1 cellular context compared by ENCODE assay signal in the genomic region with DNA sequence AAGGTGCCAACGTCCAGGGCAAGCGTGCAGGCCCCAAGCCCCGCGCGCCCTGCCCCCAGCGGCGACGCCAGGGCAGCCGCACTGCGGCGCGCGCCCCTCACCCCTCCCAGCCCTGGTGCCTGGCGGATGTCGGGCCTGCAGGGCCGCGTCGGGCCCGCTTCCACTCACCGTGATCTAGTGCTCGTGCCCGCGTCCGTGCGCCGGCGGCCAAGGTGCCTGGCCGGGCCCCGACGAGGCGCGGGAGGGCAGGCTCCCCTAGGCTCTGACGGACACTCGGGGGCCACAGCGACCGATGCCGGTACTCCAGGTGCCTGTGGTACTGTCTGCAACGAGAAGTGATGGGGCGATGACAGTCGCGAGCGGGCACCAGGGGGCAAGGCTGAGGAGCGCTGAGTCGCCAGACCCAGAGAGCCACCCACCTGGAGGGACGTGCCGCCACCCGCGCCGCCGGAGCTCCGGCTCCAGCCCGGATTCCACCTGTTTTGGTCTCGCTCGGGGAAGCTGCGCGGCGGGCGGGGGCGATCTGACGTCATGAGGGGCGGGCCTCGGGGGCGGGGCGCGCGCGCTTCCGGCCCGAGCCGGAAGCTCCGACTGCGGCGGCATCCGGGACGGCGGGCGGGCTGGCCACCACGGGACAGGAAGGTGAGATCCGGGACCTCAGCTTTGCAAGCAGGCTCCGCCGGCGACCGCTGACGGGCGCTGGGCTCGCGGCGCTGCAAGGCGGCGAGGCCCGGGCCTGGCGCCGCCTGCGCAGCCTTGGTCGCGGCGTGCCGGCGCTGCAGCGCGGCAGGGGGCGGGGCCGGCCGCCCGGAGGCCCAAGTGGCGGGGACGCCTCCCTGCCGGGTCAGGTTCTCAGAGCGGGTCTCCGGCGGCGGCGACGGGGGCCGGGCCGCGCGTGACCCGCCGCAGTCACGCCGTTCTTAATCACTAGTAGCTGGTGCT.
TF ChIP-seq lines count a peak whose summit lies in the region.

A gene with protein sequence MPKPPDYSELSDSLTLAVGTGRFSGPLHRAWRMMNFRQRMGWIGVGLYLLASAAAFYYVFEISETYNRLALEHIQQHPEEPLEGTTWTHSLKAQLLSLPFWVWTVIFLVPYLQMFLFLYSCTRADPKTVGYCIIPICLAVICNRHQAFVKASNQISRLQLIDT (plus strand): TSS at position 927 of the 942 bp plus-strand sequence. CDS start 89 bp downstream, outside the sequence.
A gene with protein sequence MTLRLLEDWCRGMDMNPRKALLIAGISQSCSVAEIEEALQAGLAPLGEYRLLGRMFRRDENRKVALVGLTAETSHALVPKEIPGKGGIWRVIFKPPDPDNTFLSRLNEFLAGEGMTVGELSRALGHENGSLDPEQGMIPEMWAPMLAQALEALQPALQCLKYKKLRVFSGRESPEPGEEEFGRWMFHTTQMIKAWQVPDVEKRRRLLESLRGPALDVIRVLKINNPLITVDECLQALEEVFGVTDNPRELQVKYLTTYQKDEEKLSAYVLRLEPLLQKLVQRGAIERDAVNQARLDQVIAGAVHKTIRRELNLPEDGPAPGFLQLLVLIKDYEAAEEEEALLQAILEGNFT (minus strand): TSS at position 507 of the 942 bp plus-strand sequence. CDS start 655 bp downstream, outside the sequence.

TF ChIP-seq in HepG2, 621 proteins besides CTCF, POLR2A, EP300 and RAD21 (continues in another document):
- TF ChIP-seq ZNF430 (CRISPR knock-in tag; IDR thresholded peaks at IDR 0.05) (no peak; the same call in 1 of the 2 replicates), RFXAP (CRISPR knock-in tag; IDR thresholded peaks at IDR 0.05; ENCODE audit: borderline replicate concordance) (peak; percentile 24; the same call in 1 of the 2 replicates), STAG1 (CRISPR knock-in tag; IDR thresholded peaks at IDR 0.05) (peak; percentile 30), ZFP1 (CRISPR knock-in tag; IDR thresholded peaks at IDR 0.05) (no peak), ZNF30 (CRISPR knock-in tag; IDR thresholded peaks at IDR 0.05) (peak; percentile 83), SKI (IDR thresholded peaks at IDR 0.05; ENCODE audit: partially characterized antibody) (peak; percentile 45), PRPF4 (IDR thresholded peaks at IDR 0.05; ENCODE audit: low read depth, low read length, poor library complexity, severe bottlenecking) (peak; percentile 80), GLI4 (CRISPR knock-in tag; IDR thresholded peaks at IDR 0.05; ENCODE audit: borderline replicate concordance) (peak; percentile 56), RBM39 (IDR thresholded peaks at IDR 0.05; ENCODE audit: low read depth, low read length, poor library complexity, severe bottlenecking) (peak; percentile 64), ZNF619 (CRISPR knock-in tag; IDR thresholded peaks at IDR 0.05) (peak; percentile 85; the same call in 1 of the 2 replicates), SPEN (CRISPR knock-in tag; IDR thresholded peaks at IDR 0.05; ENCODE audit: low read depth) (peak; percentile 82), PHF5A (CRISPR knock-in tag; IDR thresholded peaks at IDR 0.05; ENCODE audit: low read depth, unreplicated experiment) (no peak), NR2F2 (IDR thresholded peaks at IDR 0.05; ENCODE audit: borderline replicate concordance, low read depth) (no peak), BHLHE40 (IDR thresholded peaks at IDR 0.05; ENCODE audit: low read length) (0 out of 2 replicates have a peak, but pooled peaks have one; percentile 22), XRCC5 (optimal IDR thresholded peaks at IDR 0.05; ENCODE audit: low read length) (peak; percentile 18)
- TF ChIP-seq, protein P1, sequence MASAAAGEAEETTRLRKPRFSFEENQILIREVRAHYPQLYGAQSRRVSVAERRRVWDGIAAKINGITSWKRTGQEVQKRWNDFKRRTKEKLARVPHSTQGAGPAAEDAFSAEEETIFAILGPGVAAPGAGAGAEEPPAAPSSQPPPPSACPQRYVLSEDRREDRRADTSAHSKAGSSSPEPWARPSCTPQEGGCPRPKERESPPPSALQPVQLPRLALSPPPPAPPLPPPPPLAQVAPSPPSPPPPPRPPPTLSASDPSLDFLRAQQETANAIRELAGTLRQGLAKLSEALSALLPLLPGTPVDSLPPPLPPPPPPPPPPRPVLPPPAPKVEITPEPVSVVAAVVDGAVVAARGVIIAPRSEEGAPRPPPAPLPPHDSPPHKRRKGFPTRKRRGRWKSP (CRISPR knock-in tag; IDR thresholded peaks at IDR 0.05), result peak; percentile 48; the same call in 1 of the 2 replicates
- TF ChIP-seq, protein P2, sequence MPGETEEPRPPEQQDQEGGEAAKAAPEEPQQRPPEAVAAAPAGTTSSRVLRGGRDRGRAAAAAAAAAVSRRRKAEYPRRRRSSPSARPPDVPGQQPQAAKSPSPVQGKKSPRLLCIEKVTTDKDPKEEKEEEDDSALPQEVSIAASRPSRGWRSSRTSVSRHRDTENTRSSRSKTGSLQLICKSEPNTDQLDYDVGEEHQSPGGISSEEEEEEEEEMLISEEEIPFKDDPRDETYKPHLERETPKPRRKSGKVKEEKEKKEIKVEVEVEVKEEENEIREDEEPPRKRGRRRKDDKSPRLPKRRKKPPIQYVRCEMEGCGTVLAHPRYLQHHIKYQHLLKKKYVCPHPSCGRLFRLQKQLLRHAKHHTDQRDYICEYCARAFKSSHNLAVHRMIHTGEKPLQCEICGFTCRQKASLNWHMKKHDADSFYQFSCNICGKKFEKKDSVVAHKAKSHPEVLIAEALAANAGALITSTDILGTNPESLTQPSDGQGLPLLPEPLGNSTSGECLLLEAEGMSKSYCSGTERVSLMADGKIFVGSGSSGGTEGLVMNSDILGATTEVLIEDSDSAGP (CRISPR knock-in tag; IDR thresholded peaks at IDR 0.05; ENCODE audit: borderline replicate concordance), result peak; percentile 65; the same call in 1 of the 2 replicates
- TF ChIP-seq, protein P3, sequence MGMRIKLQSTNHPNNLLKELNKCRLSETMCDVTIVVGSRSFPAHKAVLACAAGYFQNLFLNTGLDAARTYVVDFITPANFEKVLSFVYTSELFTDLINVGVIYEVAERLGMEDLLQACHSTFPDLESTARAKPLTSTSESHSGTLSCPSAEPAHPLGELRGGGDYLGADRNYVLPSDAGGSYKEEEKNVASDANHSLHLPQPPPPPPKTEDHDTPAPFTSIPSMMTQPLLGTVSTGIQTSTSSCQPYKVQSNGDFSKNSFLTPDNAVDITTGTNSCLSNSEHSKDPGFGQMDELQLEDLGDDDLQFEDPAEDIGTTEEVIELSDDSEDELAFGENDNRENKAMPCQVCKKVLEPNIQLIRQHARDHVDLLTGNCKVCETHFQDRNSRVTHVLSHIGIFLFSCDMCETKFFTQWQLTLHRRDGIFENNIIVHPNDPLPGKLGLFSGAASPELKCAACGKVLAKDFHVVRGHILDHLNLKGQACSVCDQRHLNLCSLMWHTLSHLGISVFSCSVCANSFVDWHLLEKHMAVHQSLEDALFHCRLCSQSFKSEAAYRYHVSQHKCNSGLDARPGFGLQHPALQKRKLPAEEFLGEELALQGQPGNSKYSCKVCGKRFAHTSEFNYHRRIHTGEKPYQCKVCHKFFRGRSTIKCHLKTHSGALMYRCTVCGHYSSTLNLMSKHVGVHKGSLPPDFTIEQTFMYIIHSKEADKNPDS (CRISPR knock-in tag; IDR thresholded peaks at IDR 0.05), result 0 out of 2 replicates have a peak, but pooled peaks have one; percentile 63
- TF ChIP-seq, protein P4, sequence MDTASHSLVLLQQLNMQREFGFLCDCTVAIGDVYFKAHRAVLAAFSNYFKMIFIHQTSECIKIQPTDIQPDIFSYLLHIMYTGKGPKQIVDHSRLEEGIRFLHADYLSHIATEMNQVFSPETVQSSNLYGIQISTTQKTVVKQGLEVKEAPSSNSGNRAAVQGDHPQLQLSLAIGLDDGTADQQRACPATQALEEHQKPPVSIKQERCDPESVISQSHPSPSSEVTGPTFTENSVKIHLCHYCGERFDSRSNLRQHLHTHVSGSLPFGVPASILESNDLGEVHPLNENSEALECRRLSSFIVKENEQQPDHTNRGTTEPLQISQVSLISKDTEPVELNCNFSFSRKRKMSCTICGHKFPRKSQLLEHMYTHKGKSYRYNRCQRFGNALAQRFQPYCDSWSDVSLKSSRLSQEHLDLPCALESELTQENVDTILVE (CRISPR knock-in tag; IDR thresholded peaks at IDR 0.05), result peak; percentile 72; the same call in 1 of the 2 replicates
- TF ChIP-seq, protein P5, sequence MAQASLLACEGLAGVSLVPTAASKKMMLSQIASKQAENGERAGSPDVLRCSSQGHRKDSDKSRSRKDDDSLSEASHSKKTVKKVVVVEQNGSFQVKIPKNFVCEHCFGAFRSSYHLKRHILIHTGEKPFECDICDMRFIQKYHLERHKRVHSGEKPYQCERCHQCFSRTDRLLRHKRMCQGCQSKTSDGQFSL (CRISPR knock-in tag; IDR thresholded peaks at IDR 0.05), result peak; percentile 39
- TF ChIP-seq, protein P6, sequence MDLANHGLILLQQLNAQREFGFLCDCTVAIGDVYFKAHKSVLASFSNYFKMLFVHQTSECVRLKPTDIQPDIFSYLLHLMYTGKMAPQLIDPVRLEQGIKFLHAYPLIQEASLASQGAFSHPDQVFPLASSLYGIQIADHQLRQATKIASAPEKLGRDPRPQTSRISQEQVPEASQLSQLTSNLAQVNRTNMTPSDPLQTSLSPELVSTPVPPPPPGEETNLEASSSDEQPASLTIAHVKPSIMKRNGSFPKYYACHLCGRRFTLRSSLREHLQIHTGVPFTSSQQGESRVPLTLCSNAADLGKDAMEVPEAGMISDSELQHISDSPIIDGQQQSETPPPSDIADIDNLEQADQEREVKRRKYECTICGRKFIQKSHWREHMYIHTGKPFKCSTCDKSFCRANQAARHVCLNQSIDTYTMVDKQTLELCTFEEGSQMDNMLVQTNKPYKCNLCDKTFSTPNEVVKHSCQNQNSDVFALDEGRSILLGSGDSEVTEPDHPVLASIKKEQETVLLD (CRISPR knock-in tag; IDR thresholded peaks at IDR 0.05; ENCODE audit: low read depth), result peak; percentile 88
- TF ChIP-seq, protein P7, sequence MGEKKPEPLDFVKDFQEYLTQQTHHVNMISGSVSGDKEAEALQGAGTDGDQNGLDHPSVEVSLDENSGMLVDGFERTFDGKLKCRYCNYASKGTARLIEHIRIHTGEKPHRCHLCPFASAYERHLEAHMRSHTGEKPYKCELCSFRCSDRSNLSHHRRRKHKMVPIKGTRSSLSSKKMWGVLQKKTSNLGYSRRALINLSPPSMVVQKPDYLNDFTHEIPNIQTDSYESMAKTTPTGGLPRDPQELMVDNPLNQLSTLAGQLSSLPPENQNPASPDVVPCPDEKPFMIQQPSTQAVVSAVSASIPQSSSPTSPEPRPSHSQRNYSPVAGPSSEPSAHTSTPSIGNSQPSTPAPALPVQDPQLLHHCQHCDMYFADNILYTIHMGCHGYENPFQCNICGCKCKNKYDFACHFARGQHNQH (CRISPR knock-in tag; IDR thresholded peaks at IDR 0.05), result peak; percentile 75; the same call in 1 of the 2 replicates
- TF ChIP-seq, protein P8, sequence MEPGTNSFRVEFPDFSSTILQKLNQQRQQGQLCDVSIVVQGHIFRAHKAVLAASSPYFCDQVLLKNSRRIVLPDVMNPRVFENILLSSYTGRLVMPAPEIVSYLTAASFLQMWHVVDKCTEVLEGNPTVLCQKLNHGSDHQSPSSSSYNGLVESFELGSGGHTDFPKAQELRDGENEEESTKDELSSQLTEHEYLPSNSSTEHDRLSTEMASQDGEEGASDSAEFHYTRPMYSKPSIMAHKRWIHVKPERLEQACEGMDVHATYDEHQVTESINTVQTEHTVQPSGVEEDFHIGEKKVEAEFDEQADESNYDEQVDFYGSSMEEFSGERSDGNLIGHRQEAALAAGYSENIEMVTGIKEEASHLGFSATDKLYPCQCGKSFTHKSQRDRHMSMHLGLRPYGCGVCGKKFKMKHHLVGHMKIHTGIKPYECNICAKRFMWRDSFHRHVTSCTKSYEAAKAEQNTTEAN (CRISPR knock-in tag; conservative IDR thresholded peaks at IDR 0.05), result peak; percentile 60
- TF ChIP-seq, protein P9, sequence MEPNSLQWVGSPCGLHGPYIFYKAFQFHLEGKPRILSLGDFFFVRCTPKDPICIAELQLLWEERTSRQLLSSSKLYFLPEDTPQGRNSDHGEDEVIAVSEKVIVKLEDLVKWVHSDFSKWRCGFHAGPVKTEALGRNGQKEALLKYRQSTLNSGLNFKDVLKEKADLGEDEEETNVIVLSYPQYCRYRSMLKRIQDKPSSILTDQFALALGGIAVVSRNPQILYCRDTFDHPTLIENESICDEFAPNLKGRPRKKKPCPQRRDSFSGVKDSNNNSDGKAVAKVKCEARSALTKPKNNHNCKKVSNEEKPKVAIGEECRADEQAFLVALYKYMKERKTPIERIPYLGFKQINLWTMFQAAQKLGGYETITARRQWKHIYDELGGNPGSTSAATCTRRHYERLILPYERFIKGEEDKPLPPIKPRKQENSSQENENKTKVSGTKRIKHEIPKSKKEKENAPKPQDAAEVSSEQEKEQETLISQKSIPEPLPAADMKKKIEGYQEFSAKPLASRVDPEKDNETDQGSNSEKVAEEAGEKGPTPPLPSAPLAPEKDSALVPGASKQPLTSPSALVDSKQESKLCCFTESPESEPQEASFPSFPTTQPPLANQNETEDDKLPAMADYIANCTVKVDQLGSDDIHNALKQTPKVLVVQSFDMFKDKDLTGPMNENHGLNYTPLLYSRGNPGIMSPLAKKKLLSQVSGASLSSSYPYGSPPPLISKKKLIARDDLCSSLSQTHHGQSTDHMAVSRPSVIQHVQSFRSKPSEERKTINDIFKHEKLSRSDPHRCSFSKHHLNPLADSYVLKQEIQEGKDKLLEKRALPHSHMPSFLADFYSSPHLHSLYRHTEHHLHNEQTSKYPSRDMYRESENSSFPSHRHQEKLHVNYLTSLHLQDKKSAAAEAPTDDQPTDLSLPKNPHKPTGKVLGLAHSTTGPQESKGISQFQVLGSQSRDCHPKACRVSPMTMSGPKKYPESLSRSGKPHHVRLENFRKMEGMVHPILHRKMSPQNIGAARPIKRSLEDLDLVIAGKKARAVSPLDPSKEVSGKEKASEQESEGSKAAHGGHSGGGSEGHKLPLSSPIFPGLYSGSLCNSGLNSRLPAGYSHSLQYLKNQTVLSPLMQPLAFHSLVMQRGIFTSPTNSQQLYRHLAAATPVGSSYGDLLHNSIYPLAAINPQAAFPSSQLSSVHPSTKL (CRISPR knock-in tag; IDR thresholded peaks at IDR 0.05), result peak; percentile 28
- TF ChIP-seq, protein P10, sequence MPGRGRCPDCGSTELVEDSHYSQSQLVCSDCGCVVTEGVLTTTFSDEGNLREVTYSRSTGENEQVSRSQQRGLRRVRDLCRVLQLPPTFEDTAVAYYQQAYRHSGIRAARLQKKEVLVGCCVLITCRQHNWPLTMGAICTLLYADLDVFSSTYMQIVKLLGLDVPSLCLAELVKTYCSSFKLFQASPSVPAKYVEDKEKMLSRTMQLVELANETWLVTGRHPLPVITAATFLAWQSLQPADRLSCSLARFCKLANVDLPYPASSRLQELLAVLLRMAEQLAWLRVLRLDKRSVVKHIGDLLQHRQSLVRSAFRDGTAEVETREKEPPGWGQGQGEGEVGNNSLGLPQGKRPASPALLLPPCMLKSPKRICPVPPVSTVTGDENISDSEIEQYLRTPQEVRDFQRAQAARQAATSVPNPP (CRISPR knock-in tag; IDR thresholded peaks at IDR 0.05), result no peak; the same call in 1 of the 2 replicates
- TF ChIP-seq, protein P11, sequence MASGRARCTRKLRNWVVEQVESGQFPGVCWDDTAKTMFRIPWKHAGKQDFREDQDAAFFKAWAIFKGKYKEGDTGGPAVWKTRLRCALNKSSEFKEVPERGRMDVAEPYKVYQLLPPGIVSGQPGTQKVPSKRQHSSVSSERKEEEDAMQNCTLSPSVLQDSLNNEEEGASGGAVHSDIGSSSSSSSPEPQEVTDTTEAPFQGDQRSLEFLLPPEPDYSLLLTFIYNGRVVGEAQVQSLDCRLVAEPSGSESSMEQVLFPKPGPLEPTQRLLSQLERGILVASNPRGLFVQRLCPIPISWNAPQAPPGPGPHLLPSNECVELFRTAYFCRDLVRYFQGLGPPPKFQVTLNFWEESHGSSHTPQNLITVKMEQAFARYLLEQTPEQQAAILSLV (CRISPR knock-in tag; IDR thresholded peaks at IDR 0.05; ENCODE audit: borderline replicate concordance), result peak; percentile 84; the same call in 1 of the 2 replicates
- TF ChIP-seq, protein P12, sequence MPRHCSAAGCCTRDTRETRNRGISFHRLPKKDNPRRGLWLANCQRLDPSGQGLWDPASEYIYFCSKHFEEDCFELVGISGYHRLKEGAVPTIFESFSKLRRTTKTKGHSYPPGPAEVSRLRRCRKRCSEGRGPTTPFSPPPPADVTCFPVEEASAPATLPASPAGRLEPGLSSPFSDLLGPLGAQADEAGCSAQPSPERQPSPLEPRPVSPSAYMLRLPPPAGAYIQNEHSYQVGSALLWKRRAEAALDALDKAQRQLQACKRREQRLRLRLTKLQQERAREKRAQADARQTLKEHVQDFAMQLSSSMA (CRISPR knock-in tag; IDR thresholded peaks at IDR 0.05), result peak; percentile 51; the same call in 1 of the 2 replicates
